In genomic region chr15:55240125-55240760, GRCh38 we compare ENCODE assay signal across 25 cellular contexts. TPM values are rescaled to one million over a fixed set of nuclear protein-coding genes. Genes with fewer than 3 reads are reported as not detected.
DNase-seq lines count a peak whose midpoint lies in the region; ATAC-seq, FAIRE-seq and TF ChIP-seq lines count a peak whose summit lies in the region.
"Had no signal": no experiment of that assay in that cellular context is flagged by ENCODE, and none has a peak within 500 bp of the region (broad histone marks: within the 10 kb centered on the region; RNA-seq: fewer than 3 reads in every experiment).

No MANE protein-coding gene starts in this region.

- CTCF ChIA-PET in activated naive CD4-positive, alpha-beta T cell treated with anti-CD3 and anti-CD28 coated beads for 36 hours (lab: Charles Lee): interaction anchor here (0.9 kb wide), 1 partner anchor 43 kb away, joined by 3 read pairs; no protein-coding TSS in a partner anchor

- H3K4me3 Mint-ChIP-seq in activated naive CD4-positive, alpha-beta T cell treated with anti-CD3 and anti-CD28 coated beads for 36 hours: no peak overlapping the region
- no peak overlapping the region for H3K4me3 Mint-ChIP-seq in activated T-helper 1 cell treated with anti-CD3 and anti-CD28 coated beads, Interleukin-12 subunit alpha, Interleukin-12 subunit beta, Interleukin-2, Interleukin-4 antibody, amounts not matched to agents 30 ng/mL and 10 ng/mL and 1 ng/mL, durations not matched to agents 14 hours and 24 hours and 36 hours
- H3K4me3 Mint-ChIP-seq in stimulated activated naive CD8-positive, alpha-beta T cell treated with anti-CD3 and anti-CD28 coated beads, Interleukin-15, amount 100 ng/mL, for 72 hours: peak overlapping the region in 1 of 2 donors; percentile 34
- no peak overlapping the region for H3K4me3 Mint-ChIP-seq in mesothelial cell of epicardium
- H3K4me3 Mint-ChIP-seq: activated T-cell treated with anti-CD3 and anti-CD28 coated beads, Interleukin-2, amount 50 U/mL, for 4 hours had no signal

- ATAC-seq in stimulated activated naive CD8-positive, alpha-beta T cell treated with anti-CD3 and anti-CD28 coated beads, Interleukin-15, amount 100 ng/mL, for 72 hours: peak; percentile 47
- ATAC-seq in GM21528 (IDR thresholded peaks at IDR 0.05; ENCODE audit: low FRiP score, unreplicated experiment): no peak
- ATAC-seq: activated T-cell treated with anti-CD3 and anti-CD28 coated beads, Interleukin-2, amount 50 U/mL, for 4 hours; body of pancreas; esophagus mucosa; foreskin keratinocyte; left cardiac atrium; Panc1 had no signal

- peaks cover 16% of the 10 kb centered on the region for H3K36me3 Mint-ChIP-seq in activated naive CD4-positive, alpha-beta T cell treated with anti-CD3 and anti-CD28 coated beads for 36 hours (ENCODE audit: low read depth)
- peaks cover 34% of the 10 kb centered on the region for H3K36me3 Mint-ChIP-seq in activated T-helper 1 cell treated with anti-CD3 and anti-CD28 coated beads, Interleukin-12 subunit alpha, Interleukin-12 subunit beta, Interleukin-2, Interleukin-4 antibody, amounts not matched to agents 30 ng/mL and 10 ng/mL and 1 ng/mL, durations not matched to agents 14 hours and 24 hours and 36 hours (ENCODE audit: low read depth)
- H3K36me3 Mint-ChIP-seq in mesothelial cell of epicardium: no peaks in the 10 kb centered on the region

- H3K27me3 Mint-ChIP-seq in activated naive CD4-positive, alpha-beta T cell treated with anti-CD3 and anti-CD28 coated beads for 36 hours (ENCODE audit: low read depth): no peaks in the 10 kb centered on the region
- H3K27me3 Mint-ChIP-seq in activated T-helper 1 cell treated with anti-CD3 and anti-CD28 coated beads, Interleukin-12 subunit alpha, Interleukin-12 subunit beta, Interleukin-2, Interleukin-4 antibody, amounts not matched to agents 30 ng/mL and 10 ng/mL and 1 ng/mL, durations not matched to agents 14 hours and 24 hours and 36 hours (ENCODE audit: insufficient read depth): no peaks in the 10 kb centered on the region
- no peaks in the 10 kb centered on the region for H3K27me3 Mint-ChIP-seq in stimulated activated naive CD8-positive, alpha-beta T cell treated with anti-CD3 and anti-CD28 coated beads, Interleukin-15, amount 100 ng/mL, for 72 hours
- no peaks in the 10 kb centered on the region for H3K27me3 Mint-ChIP-seq in mesothelial cell of epicardium (ENCODE audit: low read depth)

- TF ChIP-seq CTCF in keratinocyte (optimal IDR thresholded peaks at IDR 0.05 in 1 of 3, IDR thresholded peaks at IDR 0.05 in 1 of 3, conservative IDR thresholded peaks at IDR 0.05 in 1 of 3; ENCODE audit: extremely low read depth in 1 of 3, insufficient read depth in 2 of 3, low read length in 3 of 3) (no peak), mesothelial cell of epicardium (IDR thresholded peaks at IDR 0.05; ENCODE audit: unreplicated experiment) (no peak)

- no peaks in the 10 kb centered on the region for H3K9me3 ChIP-seq in keratinocyte (ENCODE audit: control insufficient read depth, low read depth, low read length)
- H3K9me3 ChIP-seq: body of pancreas, heart right ventricle, tibial artery had no signal

- DNase-seq in activated naive CD4-positive, alpha-beta T cell treated with anti-CD3 and anti-CD28 coated beads for 36 hours: no peak
- DNase-seq in activated naive CD4-positive, alpha-beta T cell treated with anti-CD3 and anti-CD28 coated beads, Interleukin-2, amount 50 U/mL, for 16 hours: no peak
- DNase-seq in activated T-helper 1 cell treated with anti-CD3 and anti-CD28 coated beads, Interleukin-12 subunit alpha, Interleukin-12 subunit beta, Interleukin-2, Interleukin-4 antibody, amounts not matched to agents 30 ng/mL and 10 ng/mL and 1 ng/mL, durations not matched to agents 14 hours and 24 hours and 36 hours (ENCODE audit: low spot score): no peak
- DNase-seq in keratinocyte (ENCODE audit: low read depth, low spot score): no peak
- no peak for DNase-seq in stimulated activated naive CD8-positive, alpha-beta T cell treated with anti-CD3 and anti-CD28 coated beads, Interleukin-15, amount 100 ng/mL, for 72 hours
- no peak for DNase-seq in mesothelial cell of epicardium (ENCODE audit: low spot score in 2 of 2, unreplicated experiment in 2 of 2)
- DNase-seq in NCI-H1436 treated with DMSO at 0.1 percent for 48 hours (lab: John Stamatoyannopoulos, UW): no peak
- DNase-seq: activated T-cell treated with anti-CD3 and anti-CD28 coated beads, Interleukin-2, amount 50 U/mL, for 4 hours; body of pancreas; C1 segment of cervical spinal cord; effector CD8-positive, alpha-beta T cell; foreskin keratinocyte; H7; heart right ventricle; left cardiac atrium; mesendoderm; NCI-H524 treated with DMSO at 0.1 percent for 48 hours; retina; stimulated activated CD4-positive, alpha-beta T cell treated with anti-CD3 and anti-CD28 coated beads, Interleukin-2, amount 100 ng/mL, for 24 hours; tibial artery had no signal

- H3K27ac Mint-ChIP-seq in activated naive CD4-positive, alpha-beta T cell treated with anti-CD3 and anti-CD28 coated beads for 36 hours: peak overlapping the region; percentile 34
- H3K27ac Mint-ChIP-seq in activated T-helper 1 cell treated with anti-CD3 and anti-CD28 coated beads, Interleukin-12 subunit alpha, Interleukin-12 subunit beta, Interleukin-2, Interleukin-4 antibody, amounts not matched to agents 30 ng/mL and 10 ng/mL and 1 ng/mL, durations not matched to agents 14 hours and 24 hours and 36 hours: peak overlapping the region; percentile 18
- peak overlapping the region in 1 of 2 donors; percentile 83 for H3K27ac Mint-ChIP-seq in stimulated activated naive CD8-positive, alpha-beta T cell treated with anti-CD3 and anti-CD28 coated beads, Interleukin-15, amount 100 ng/mL, for 72 hours
- no peak overlapping the region for H3K27ac Mint-ChIP-seq in mesothelial cell of epicardium

- no peak overlapping the region for H3K4me3 ChIP-seq in keratinocyte (ENCODE audit: control insufficient read depth in 2 of 3, extremely low read depth in 1 of 3, insufficient read depth in 2 of 3, low read depth in 1 of 3, low read length in 3 of 3)
- H3K4me3 ChIP-seq: heart right ventricle, smooth muscle cell, tibial artery had no signal

- peak; percentile 5 for FAIRE-seq in keratinocyte (lab: Jason Lieb, UNC)

- H3K27ac ChIP-seq in keratinocyte (ENCODE audit: control insufficient read depth, insufficient read depth, low read length): no peak overlapping the region
- H3K27ac ChIP-seq: body of pancreas, foreskin keratinocyte, KMS-11, tibial artery had no signal

- no peaks in the 10 kb centered on the region for H4K20me1 ChIP-seq in keratinocyte (ENCODE audit: control insufficient read depth, extremely low read depth, insufficient read depth, low read length)

- H3K9me1 ChIP-seq in keratinocyte (ENCODE audit: control insufficient read depth, extremely low read depth, insufficient read depth, low read length): no peaks in the 10 kb centered on the region

- intact Hi-C loops in activated naive CD4-positive, alpha-beta T cell treated with anti-CD3 and anti-CD28 coated beads for 36 hours (cut with micrococcal nuclease): loop anchor here (5.0 kb wide), 1 partner anchor 167 kb away; the partner anchor contains the start of genes CCPG1 and PIERCE2
- intact Hi-C loops in activated T-helper 1 cell treated with anti-CD3 and anti-CD28 coated beads, Interleukin-12 subunit alpha, Interleukin-12 subunit beta, Interleukin-2, Interleukin-4 antibody, amounts not matched to agents 30 ng/mL and 10 ng/mL and 1 ng/mL, durations not matched to agents 14 hours and 24 hours and 36 hours (cut with micrococcal nuclease): no loop called here

- peaks cover 70% of the 10 kb centered on the region for H3K4me1 Mint-ChIP-seq in activated naive CD4-positive, alpha-beta T cell treated with anti-CD3 and anti-CD28 coated beads for 36 hours (ENCODE audit: low read depth)
- H3K4me1 Mint-ChIP-seq in activated T-helper 1 cell treated with anti-CD3 and anti-CD28 coated beads, Interleukin-12 subunit alpha, Interleukin-12 subunit beta, Interleukin-2, Interleukin-4 antibody, amounts not matched to agents 30 ng/mL and 10 ng/mL and 1 ng/mL, durations not matched to agents 14 hours and 24 hours and 36 hours (ENCODE audit: low read depth): peaks cover 89% of the 10 kb centered on the region
- peaks cover 78% of the 10 kb centered on the region for H3K4me1 Mint-ChIP-seq in stimulated activated naive CD8-positive, alpha-beta T cell treated with anti-CD3 and anti-CD28 coated beads, Interleukin-15, amount 100 ng/mL, for 72 hours
- no peaks in the 10 kb centered on the region for H3K4me1 Mint-ChIP-seq in mesothelial cell of epicardium

- dilution Hi-C loops in keratinocyte (cut with MboI; ENCODE audit: extremely low pct_ligation_motif_present, low sequenced_read_pairs): no loop called here

- no peaks in the 10 kb centered on the region for H3K27me3 ChIP-seq in keratinocyte (ENCODE audit: control insufficient read depth, extremely low read depth, insufficient read depth, low read length)
- H3K27me3 ChIP-seq: body of pancreas, foreskin keratinocyte, heart right ventricle, tibial artery had no signal

- H3K4me2 ChIP-seq in keratinocyte (ENCODE audit: control insufficient read depth, extremely low read depth, insufficient read depth, low read depth, low read length): no peak overlapping the region
- H3K4me2 ChIP-seq: KMS-11, smooth muscle cell had no signal

- no peaks in the 10 kb centered on the region for H3K79me2 ChIP-seq in keratinocyte (ENCODE audit: control insufficient read depth, insufficient read depth, low read length)

- no peak overlapping the region for H2AFZ ChIP-seq in keratinocyte (ENCODE audit: control insufficient read depth, low read length)

- H3K9me3 Mint-ChIP-seq in activated naive CD4-positive, alpha-beta T cell treated with anti-CD3 and anti-CD28 coated beads for 36 hours: no peaks in the 10 kb centered on the region
- no peaks in the 10 kb centered on the region for H3K9me3 Mint-ChIP-seq in activated T-helper 1 cell treated with anti-CD3 and anti-CD28 coated beads, Interleukin-12 subunit alpha, Interleukin-12 subunit beta, Interleukin-2, Interleukin-4 antibody, amounts not matched to agents 30 ng/mL and 10 ng/mL and 1 ng/mL, durations not matched to agents 14 hours and 24 hours and 36 hours
- no peaks in the 10 kb centered on the region for H3K9me3 Mint-ChIP-seq in stimulated activated naive CD8-positive, alpha-beta T cell treated with anti-CD3 and anti-CD28 coated beads, Interleukin-15, amount 100 ng/mL, for 72 hours
- H3K9me3 Mint-ChIP-seq in mesothelial cell of epicardium: no peaks in the 10 kb centered on the region
- H3K9me3 Mint-ChIP-seq: activated T-cell treated with anti-CD3 and anti-CD28 coated beads, Interleukin-2, amount 50 U/mL, for 4 hours had no signal

- no peaks in the 10 kb centered on the region for H3K4me1 ChIP-seq in keratinocyte (ENCODE audit: control insufficient read depth, extremely low read depth, insufficient read depth, low read length)
- H3K4me1 ChIP-seq: body of pancreas, foreskin keratinocyte, tibial artery had no signal

- no peaks in the 10 kb centered on the region for H3K36me3 ChIP-seq in keratinocyte (ENCODE audit: control insufficient read depth in 2 of 2, extremely low read depth in 1 of 2, insufficient read depth in 2 of 2, low read length in 2 of 2)
- H3K36me3 ChIP-seq: tibial artery had no signal

- no peak overlapping the region for H3K9ac ChIP-seq in keratinocyte (ENCODE audit: control insufficient read depth, extremely low read depth, insufficient read depth, low read length)
- H3K9ac ChIP-seq: KMS-11 had no signal

RNA-seq across cellular contexts. Expression of gene RSL24D1, which starts 43.5 kb away (rescaled TPM):
- total RNA-seq in activated naive CD4-positive, alpha-beta T cell treated with anti-CD3 and anti-CD28 coated beads for 36 hours: 100 to 1,000 TPM; 201 to 209 TPM
- total RNA-seq in activated T-helper 1 cell treated with anti-CD3 and anti-CD28 coated beads, Interleukin-12 subunit alpha, Interleukin-12 subunit beta, Interleukin-2, Interleukin-4 antibody, amounts not matched to agents 30 ng/mL and 10 ng/mL and 1 ng/mL, durations not matched to agents 14 hours and 24 hours and 36 hours: 111 and 116 TPM in 2 replicates
- polyA plus RNA-seq in keratinocyte: 38.5 to 99.9 TPM (median 46.6 TPM) in 3 replicates
- polyA plus RNA-seq in keratinocyte (2011; ENCODE audit: low read depth): 451 TPM
- 48.3 and 83.7 TPM in 2 replicates for polyA plus RNA-seq in keratinocyte (2011; cell fraction: cytosol; rRNA removed)
- 19.8 and 32.2 TPM in 2 replicates for polyA plus RNA-seq in keratinocyte (2011; cell fraction: nucleus; rRNA removed)
- 72.9 and 91.6 TPM in 2 replicates for polyA plus RNA-seq in keratinocyte (2012; ENCODE audit: low replicate concordance)
- polyA minus RNA-seq in keratinocyte: 2.7 to 19.6 TPM (median 9.4 TPM) in 3 replicates
- 13.6 TPM for polyA minus RNA-seq in keratinocyte (2011; cell fraction: cytosol; rRNA and poly(A)+ RNA removed)
- 8.1 and 17.8 TPM in 2 replicates for polyA minus RNA-seq in keratinocyte (2011; cell fraction: nucleus; rRNA and poly(A)+ RNA removed)
- 74.6 to 78.8 TPM (median 75.1 TPM) in 3 replicates for total RNA-seq in mesothelial cell of epicardium

RNA-seq across cellular contexts. Expression of gene RAB27A, which starts 49.4 kb away (rescaled TPM):
- 100 to 1,000 TPM; 119 to 124 TPM for total RNA-seq in activated naive CD4-positive, alpha-beta T cell treated with anti-CD3 and anti-CD28 coated beads for 36 hours
- 98.6 and 100 TPM in 2 replicates for total RNA-seq in activated T-helper 1 cell treated with anti-CD3 and anti-CD28 coated beads, Interleukin-12 subunit alpha, Interleukin-12 subunit beta, Interleukin-2, Interleukin-4 antibody, amounts not matched to agents 30 ng/mL and 10 ng/mL and 1 ng/mL, durations not matched to agents 14 hours and 24 hours and 36 hours
- 5.9 to 10.8 TPM (median 8.4 TPM) in 3 replicates for polyA plus RNA-seq in keratinocyte
- 7.3 TPM for polyA plus RNA-seq in keratinocyte (2011; ENCODE audit: low read depth)
- 7.3 and 10.2 TPM in 2 replicates for polyA plus RNA-seq in keratinocyte (2011; cell fraction: cytosol; rRNA removed)
- polyA plus RNA-seq in keratinocyte (2011; cell fraction: nucleus; rRNA removed): 6.8 and 8.0 TPM in 2 replicates
- polyA plus RNA-seq in keratinocyte (2012; ENCODE audit: low replicate concordance): 6.1 and 6.3 TPM in 2 replicates
- polyA minus RNA-seq in keratinocyte: 0.20 to 3.6 TPM (median 0.89 TPM) in 3 replicates
- polyA minus RNA-seq in keratinocyte (2011; cell fraction: cytosol; rRNA and poly(A)+ RNA removed): 3.3 TPM
- 2.2 and 3.4 TPM in 2 replicates for polyA minus RNA-seq in keratinocyte (2011; cell fraction: nucleus; rRNA and poly(A)+ RNA removed)
- 9.5 to 13.1 TPM (median 12.1 TPM) in 3 replicates for total RNA-seq in mesothelial cell of epicardium
